In the genomic region with DNA sequence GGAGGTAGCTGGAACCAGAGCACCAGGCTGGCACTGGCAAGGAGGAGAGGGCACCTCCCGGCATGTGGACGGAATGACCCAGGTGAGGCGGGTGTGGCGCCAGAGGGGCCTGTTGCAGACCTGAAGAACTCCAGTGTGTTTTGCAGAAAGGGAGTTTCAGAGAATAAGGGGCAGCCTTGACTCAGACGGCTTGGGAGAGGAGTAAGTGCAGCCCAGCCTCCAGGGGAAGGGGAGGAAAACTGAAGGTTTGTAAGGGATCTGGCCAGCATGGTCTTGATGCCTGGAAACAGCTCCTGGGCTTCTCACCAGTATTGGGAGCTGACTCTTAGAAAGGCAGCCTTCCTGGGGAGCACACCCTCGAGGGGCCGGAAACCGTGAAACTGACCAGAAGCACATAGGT, we compare ENCODE assay signal across 13 cellular contexts.
"Had no signal": no experiment of that assay in that cellular context is flagged by ENCODE, and none has a peak within 500 bp of the region (broad histone marks: within the 10 kb centered on the region; RNA-seq: fewer than 3 reads in every experiment).

No MANE protein-coding gene starts in this region.

- H3K36me3 Mint-ChIP-seq: activated naive CD4-positive, alpha-beta T cell treated with anti-CD3 and anti-CD28 coated beads, Interleukin-2, amount 50 U/mL, for 24 hours had no signal

- H3K9me3 Mint-ChIP-seq: activated CD4-positive, alpha-beta memory T cell treated with anti-CD3 and anti-CD28 coated beads, Interleukin-2, amount 10 ng/mL, durations not matched to agents 7 days and 5 days; activated naive CD4-positive, alpha-beta T cell treated with anti-CD3 and anti-CD28 coated beads, Interleukin-2, amount 50 U/mL, for 24 hours; activated T-cell treated with anti-CD3 and anti-CD28 coated beads, Interleukin-2, amount 50 U/mL, for 72 hours; T-helper 2 cell treated with Interferon-gamma antibody and Interleukin-4, amounts not matched to agents 5 μg/mL and 100 μg/mL, for 36 hours had no signal

- ATAC-seq: activated CD4-positive, alpha-beta T cell treated with anti-CD3 and anti-CD28 coated beads for 36 hours; activated T-cell treated with anti-CD3 and anti-CD28 coated beads, Interleukin-2, amount 50 U/mL, for 72 hours had no signal

- H3K27me3 ChIP-seq: ascending aorta, SJCRH30 had no signal

- H3K4me3 ChIP-seq: ascending aorta, SJCRH30 had no signal

- DNase-seq: activated T-cell treated with anti-CD3 and anti-CD28 coated beads for 4 hours, NCI-H1048, NCI-H187 treated with DMSO at 0.1 percent for 48 hours, NCI-H2081 treated with DMSO at 0.1 percent for 48 hours had no signal

- H3K4me3 Mint-ChIP-seq: activated CD4-positive, alpha-beta memory T cell treated with anti-CD3 and anti-CD28 coated beads, Interleukin-2, amount 10 ng/mL, durations not matched to agents 7 days and 5 days; activated CD4-positive, alpha-beta T cell treated with anti-CD3 and anti-CD28 coated beads for 36 hours; activated naive CD4-positive, alpha-beta T cell treated with anti-CD3 and anti-CD28 coated beads, Interleukin-2, amount 50 U/mL, for 24 hours; activated T-cell treated with anti-CD3 and anti-CD28 coated beads, Interleukin-2, amount 50 U/mL, for 72 hours; T-helper 2 cell treated with Interferon-gamma antibody and Interleukin-4, amounts not matched to agents 5 μg/mL and 100 μg/mL, for 36 hours had no signal

- H3K36me3 ChIP-seq: ascending aorta, SJCRH30, WERI-Rb-1 had no signal

- H3K9me3 ChIP-seq: ascending aorta, SJCRH30 had no signal

- H3K27me3 Mint-ChIP-seq: activated CD4-positive, alpha-beta memory T cell treated with anti-CD3 and anti-CD28 coated beads, Interleukin-2, amount 10 ng/mL, durations not matched to agents 7 days and 5 days; brain had no signal

- H3K27ac Mint-ChIP-seq: activated CD4-positive, alpha-beta memory T cell treated with anti-CD3 and anti-CD28 coated beads, Interleukin-2, amount 10 ng/mL, durations not matched to agents 7 days and 5 days; activated CD4-positive, alpha-beta T cell treated with anti-CD3 and anti-CD28 coated beads for 36 hours; activated naive CD4-positive, alpha-beta T cell treated with anti-CD3 and anti-CD28 coated beads, Interleukin-2, amount 50 U/mL, for 24 hours; activated T-cell treated with anti-CD3 and anti-CD28 coated beads, Interleukin-2, amount 50 U/mL, for 72 hours; brain; T-helper 2 cell treated with Interferon-gamma antibody and Interleukin-4, amounts not matched to agents 5 μg/mL and 100 μg/mL, for 36 hours had no signal

- H3K4me1 Mint-ChIP-seq: activated CD4-positive, alpha-beta memory T cell treated with anti-CD3 and anti-CD28 coated beads, Interleukin-2, amount 10 ng/mL, durations not matched to agents 7 days and 5 days; activated CD4-positive, alpha-beta T cell treated with anti-CD3 and anti-CD28 coated beads for 36 hours; activated naive CD4-positive, alpha-beta T cell treated with anti-CD3 and anti-CD28 coated beads, Interleukin-2, amount 50 U/mL, for 24 hours had no signal

- H3K27ac ChIP-seq: ascending aorta, SJCRH30, WERI-Rb-1 had no signal

- H3K4me1 ChIP-seq: ascending aorta, SJCRH30 had no signal
